28 cellular contexts compared by ENCODE assay signal in the genomic region with DNA sequence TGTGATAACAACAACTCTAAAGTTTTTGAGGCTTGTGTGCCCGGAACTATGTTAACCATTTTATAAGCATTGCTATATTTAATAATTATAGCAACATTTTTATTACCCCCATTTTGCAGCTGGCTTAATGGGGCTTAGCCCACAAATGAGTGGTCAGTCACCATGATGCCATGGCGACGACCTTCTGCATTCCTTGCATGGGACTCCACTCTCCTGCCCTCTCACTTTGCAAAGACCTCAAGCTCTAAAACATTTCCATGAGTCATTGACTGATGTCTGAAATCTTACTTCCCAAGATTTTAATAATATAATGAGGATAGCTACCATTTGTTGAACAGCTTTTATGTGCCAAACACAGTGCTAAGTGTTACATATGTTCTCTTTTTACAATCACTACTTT. TPM values are rescaled to one million over a fixed set of nuclear protein-coding genes. Genes with fewer than 3 reads are reported as not detected.
DNase-seq lines count a peak whose midpoint lies in the region; TF ChIP-seq lines count a peak whose summit lies in the region.
"Had no signal": no experiment of that assay in that cellular context is flagged by ENCODE, and none has a peak within 500 bp of the region (broad histone marks: within the 10 kb centered on the region; RNA-seq: fewer than 3 reads in every experiment).

No MANE protein-coding gene starts in this region.

- DNase-seq in A172 (ENCODE audit: low spot score) (peak; percentile 31), HFFc6 (peak; percentile 59), astrocyte of the hippocampus (ENCODE audit: low read depth, low spot score) (peak; percentile 41), kidney glomerular epithelial cell (lab: John Stamatoyannopoulos, UW) (peak; percentile 50), immature natural killer cell (no peak), tibial artery (no peak), retina (no peak)
- no peak for DNase-seq in activated naive CD4-positive, alpha-beta T cell (lab: John Stamatoyannopoulos, UW)
- DNase-seq: activated CD4-positive, alpha-beta memory T cell treated with anti-CD3 and anti-CD28 coated beads, Interleukin-2, amount 10 ng/mL, durations not matched to agents 7 days and 5 days; activated gamma-delta T cell treated with Interleukin-2 at 50 U/mL for 16 hours; activated T-cell treated with anti-CD3 and anti-CD28 coated beads for 4 hours; amygdala; Calu3; caudate nucleus; hypothalamus; KBM-7; NCI-H69; nucleus accumbens; spleen; stimulated activated CD4-positive, alpha-beta T cell treated with anti-CD3 and anti-CD28 coated beads, Interleukin-4, amount 100 ng/mL, for 4 hours; SW 1271 had no signal

- intact Hi-C loops in tibial artery (cut with DNase I; ENCODE audit: low total_unique reads) = no loop called here

- H3K4me1 Mint-ChIP-seq in HFFc6 (ENCODE audit: low read depth) (peaks cover 99% of the 10 kb centered on the region), immature natural killer cell (no peaks in the 10 kb centered on the region)
- H3K4me1 Mint-ChIP-seq: activated CD4-positive, alpha-beta memory T cell treated with anti-CD3 and anti-CD28 coated beads, Interleukin-2, amount 10 ng/mL, durations not matched to agents 7 days and 5 days had no signal

- H3K4me3 ChIP-seq in tibial artery = no peak overlapping the region
- H3K4me3 ChIP-seq: BLaER1 treated with 17β-estradiol and CSF1 and Interleukin-3, amounts not matched to agents 10 nM and 100 nM; lung; spleen had no signal

- peaks cover 0 to 24% (median 2%) of the 10 kb centered on the region in 4 donors for H3K4me1 ChIP-seq in tibial artery
- H3K4me1 ChIP-seq: BLaER1 treated with 17β-estradiol and CSF1 and Interleukin-3, amounts not matched to agents 10 nM and 100 nM; foreskin keratinocyte; spleen had no signal

- no peaks in the 10 kb centered on the region for H3K36me3 ChIP-seq in tibial artery
- H3K36me3 ChIP-seq: BLaER1 treated with 17β-estradiol and CSF1 and Interleukin-3, amounts not matched to agents 10 nM and 100 nM; spleen had no signal

- H3K4me3 Mint-ChIP-seq in HFFc6 (peak overlapping the region; percentile 57), immature natural killer cell (no peak overlapping the region)
- H3K4me3 Mint-ChIP-seq: activated CD4-positive, alpha-beta memory T cell treated with anti-CD3 and anti-CD28 coated beads, Interleukin-2, amount 10 ng/mL, durations not matched to agents 7 days and 5 days; stimulated activated naive CD8-positive, alpha-beta T cell treated with anti-CD3 and anti-CD28 coated beads, Interleukin-15, Interleukin-2, amounts not matched to agents 100 ng/mL and 50 ng/mL, for 24 hours; type B pancreatic cell had no signal

- no peaks in the 10 kb centered on the region for H3K27me3 ChIP-seq in tibial artery
- H3K27me3 ChIP-seq: BLaER1 treated with 17β-estradiol and CSF1 and Interleukin-3, amounts not matched to agents 10 nM and 100 nM; foreskin keratinocyte; spleen had no signal

- no peak overlapping the region for H3K27ac ChIP-seq in tibial artery
- H3K27ac ChIP-seq: BLaER1 treated with 17β-estradiol and CSF1 and Interleukin-3, amounts not matched to agents 10 nM and 100 nM; foreskin keratinocyte had no signal

- TF ChIP-seq CTCF in HFFc6 (IDR thresholded peaks at IDR 0.05) = no peak
- TF ChIP-seq CTCF in tibial artery (IDR thresholded peaks at IDR 0.05) = no peak

- no peaks in the 10 kb centered on the region for H3K9me3 ChIP-seq in tibial artery
- H3K9me3 ChIP-seq: BLaER1 treated with 17β-estradiol and CSF1 and Interleukin-3, amounts not matched to agents 10 nM and 100 nM; spleen had no signal

- peaks cover 9% of the 10 kb centered on the region for H3K27me3 Mint-ChIP-seq in HFFc6 (ENCODE audit: insufficient read depth)
- H3K27me3 Mint-ChIP-seq in immature natural killer cell (ENCODE audit: low read depth in 3 of 3) = peaks cover 2 to 7% (median 4%) of the 10 kb centered on the region in 3 donors
- H3K27me3 Mint-ChIP-seq: activated CD4-positive, alpha-beta memory T cell treated with anti-CD3 and anti-CD28 coated beads, Interleukin-2, amount 10 ng/mL, durations not matched to agents 7 days and 5 days had no signal

- H3K27ac Mint-ChIP-seq in HFFc6 (peak overlapping the region; percentile 97), immature natural killer cell (no peak overlapping the region)
- H3K27ac Mint-ChIP-seq: activated CD4-positive, alpha-beta memory T cell treated with anti-CD3 and anti-CD28 coated beads, Interleukin-2, amount 10 ng/mL, durations not matched to agents 7 days and 5 days; stimulated activated naive CD8-positive, alpha-beta T cell treated with anti-CD3 and anti-CD28 coated beads, Interleukin-15, Interleukin-2, amounts not matched to agents 100 ng/mL and 50 ng/mL, for 24 hours; type B pancreatic cell had no signal

- H3K36me3 Mint-ChIP-seq in HFFc6 (ENCODE audit: low read depth) (peaks cover 89% of the 10 kb centered on the region), immature natural killer cell (no peaks in the 10 kb centered on the region)

- no peaks in the 10 kb centered on the region for H3K9me3 Mint-ChIP-seq in HFFc6
- no peaks in the 10 kb centered on the region for H3K9me3 Mint-ChIP-seq in immature natural killer cell
- H3K9me3 Mint-ChIP-seq: activated CD4-positive, alpha-beta memory T cell treated with anti-CD3 and anti-CD28 coated beads, Interleukin-2, amount 10 ng/mL, durations not matched to agents 7 days and 5 days; stimulated activated naive CD8-positive, alpha-beta T cell treated with anti-CD3 and anti-CD28 coated beads, Interleukin-15, Interleukin-2, amounts not matched to agents 100 ng/mL and 50 ng/mL, for 24 hours; type B pancreatic cell had no signal

RNA-seq across cellular contexts. Expression of a gene that starts 15.4 kb away (rescaled TPM):
- 1.7 and 2.8 TPM in 2 replicates for total RNA-seq in A172 (2014; rRNA removed; shearing (Covaris generic))
- 10 to 100 TPM; 44.4 to 53.8 (median 51.0) TPM for total RNA-seq in HFFc6 (2021; fragmentation: NEBNext Ultra II Directional; extraction: Animal tissue kit (Norgen Biotek cat#: 25700))
- polyA plus RNA-seq in immature natural killer cell = not detected
- total RNA-seq: activated CD4-positive, alpha-beta memory T cell treated with anti-CD3 and anti-CD28 coated beads, Interleukin-2, amount 10 ng/mL, durations not matched to agents 7 days and 5 days; Calu3; H4; HT-29 had no signal

Comparison
In these comparisons a context has a peak if more than half of its experiments do, and no peak if none do; other contexts are left out.
1. DNase-seq: peak in A172 (single experiment), HFFc6 (single experiment), astrocyte of the hippocampus (single experiment) and kidney glomerular epithelial cell (single experiment); none in immature natural killer cell (0 of 3), activated naive CD4-positive, alpha-beta T cell (0 of 4), tibial artery (0 of 2) and retina (single experiment).
2. RNA of a gene that starts 15.4 kb away (total RNA-seq): 44.4 to 53.8 TPM in HFFc6; 1.7 to 2.8 TPM in A172; every median in the first group is over 10 times any median in the second.